Comparison of ENCODE assay signal across 8 cellular contexts in genomic region chr7:12729112-12729511, GRCh38. TPM values are rescaled to one million over a fixed set of nuclear protein-coding genes. Genes with fewer than 3 reads are reported as not detected.
A peak's percentile ranks its signal among the peaks of the same experiment; 100 is the strongest.
DNase-seq lines count a peak whose midpoint lies in the region; ATAC-seq and TF ChIP-seq lines count a peak whose summit lies in the region.

No MANE protein-coding gene starts in this region.

- DNase-seq in Calu3 (peak; percentile 59), NCI-H2029 (lab: John Stamatoyannopoulos, UW) (peak; percentile 86), astrocyte of the spinal cord (ENCODE audit: low read depth, low spot score) (peak; percentile 65), left lobe of liver (ENCODE audit: low spot score) (peak; percentile 67), HK-2 (ENCODE audit: unreplicated experiment) (no peak), NCI-H526 treated with DMSO at 0.1 percent for 48 hours (lab: John Stamatoyannopoulos, UW) (no peak)
- DNase-seq in stimulated activated CD4-positive, alpha-beta T cell treated with anti-CD3 and anti-CD28 coated beads, Interleukin-4, amount 100 ng/mL, for 24 hours: no peak

- no peak overlapping the region for H3K27ac Mint-ChIP-seq in Calu3 (ENCODE audit: unreplicated experiment)

- no peak overlapping the region for H3K4me3 ChIP-seq in astrocyte of the spinal cord (ENCODE audit: low read depth, low read length)

- H3K36me3 Mint-ChIP-seq in Calu3 (ENCODE audit: insufficient read depth, unreplicated experiment): no peaks in the 10 kb centered on the region

- no peak for TF ChIP-seq CTCF in Calu3 (IDR thresholded peaks at IDR 0.05; ENCODE audit: unreplicated experiment)
- no peak for TF ChIP-seq CTCF in astrocyte of the spinal cord (IDR thresholded peaks at IDR 0.05; ENCODE audit: low read depth, low read length)

- H3K27me3 Mint-ChIP-seq in Calu3 (ENCODE audit: unreplicated experiment): no peaks in the 10 kb centered on the region

- BruUV-seq in Calu3 (replicated peaks; lab: Mats Ljungman, UMichigan): no TSS peak

- ATAC-seq in left lobe of liver: peak; percentile 75
- ATAC-seq in HG03460 (IDR thresholded peaks at IDR 0.05; ENCODE audit: unreplicated experiment): no peak

- intact Hi-C loops in Calu3 (cut with micrococcal nuclease; ENCODE audit: unreplicated experiment): no loop called here

- in situ Hi-C loops in astrocyte of the spinal cord (cut with HindIII; ENCODE audit: low sequenced_read_pairs): no loop called here

- CTCF ChIA-PET in Calu3 (lab: Charles Lee): interaction anchor here (0.9 to 1.4 kb wide), 4 partner anchors 10 to 388 kb away, joined by 3 to 4 read pairs (median 4); partner anchors contain the start of gene ARL4A

- peaks cover 11% of the 10 kb centered on the region for H3K4me1 Mint-ChIP-seq in Calu3 (ENCODE audit: low read depth, unreplicated experiment)

- H3K4me3 Mint-ChIP-seq in Calu3 (ENCODE audit: low read depth, unreplicated experiment): no peak overlapping the region

- H3K9me3 Mint-ChIP-seq in Calu3 (ENCODE audit: low read depth, unreplicated experiment): no peaks in the 10 kb centered on the region

RNA-seq across cellular contexts. Expression of gene ARL4A, which starts 41.7 kb away (rescaled TPM):
- 30.6 and 31.9 TPM in 2 replicates for total RNA-seq in Calu3 (2022)
- total RNA-seq in left lobe of liver: 5.8 TPM

Comparison
In these comparisons a context has a peak if more than half of its experiments do, and no peak if none do; other contexts are left out.
1. DNase-seq: peak in Calu3 (single experiment), NCI-H2029 (single experiment), astrocyte of the spinal cord (single experiment) and left lobe of liver (single experiment); none in HK-2 (single experiment), stimulated activated CD4-positive, alpha-beta T cell treated with anti-CD3 and anti-CD28 coated beads, Interleukin-4, amount 100 ng/mL, for 24 hours (single experiment) and NCI-H526 treated with DMSO at 0.1 percent for 48 hours (single experiment).